Comparison of ENCODE assay signal across 10 cellular contexts in genomic region chr11:27012254-27012921, GRCh38.
A peak's percentile ranks its signal among the peaks of the same experiment; 100 is the strongest.
DNase-seq lines count a peak whose midpoint lies in the region; ATAC-seq and TF ChIP-seq lines count a peak whose summit lies in the region.
"Had no signal": no experiment of that assay in that cellular context is flagged by ENCODE, and none has a peak within 500 bp of the region (broad histone marks: within the 10 kb centered on the region; RNA-seq: fewer than 3 reads in every experiment).

No MANE protein-coding gene starts in this region.

- peak overlapping the region; percentile 60 for H3K27ac ChIP-seq in OCI-LY3 (ENCODE audit: low read length)

- H3K4me3 ChIP-seq in OCI-LY3 (ENCODE audit: low read length) = peak overlapping the region; percentile 37
- H3K4me3 ChIP-seq in fibroblast of mammary gland (ENCODE audit: control insufficient read depth, low read depth, low read length) = no peak overlapping the region
- H3K4me3 ChIP-seq in retinal pigment epithelial cell (ENCODE audit: low read length) = no peak overlapping the region

- H3K4me2 ChIP-seq in OCI-LY3 (ENCODE audit: low read length) = peak overlapping the region; percentile 64

- DNase-seq in fibroblast of mammary gland (ENCODE audit: low read depth) (peak; percentile 63), retinal pigment epithelial cell (ENCODE audit: low read depth) (peak; percentile 73), GDM1 (lab: John Stamatoyannopoulos, UW) (no peak)
- DNase-seq in stimulated activated CD4-positive, alpha-beta T cell treated with anti-CD3 and anti-CD28 coated beads, Interleukin-1b, Interleukin-23, amount 100 ng/mL, for 48 hours = no peak
- DNase-seq: activated CD4-positive, CD25-positive, alpha-beta regulatory T cell treated with anti-CD3 and anti-CD28 coated beads, Interleukin-2, amount 50 U/mL, for 72 hours; NCI-H1930 had no signal

- no peaks in the 10 kb centered on the region for H3K9me3 ChIP-seq in OCI-LY3 (ENCODE audit: insufficient read depth, low read length)

- TF ChIP-seq CTCF in OCI-LY3 (IDR thresholded peaks at IDR 0.05; ENCODE audit: low read depth, low read length) (no peak), fibroblast of mammary gland (conservative IDR thresholded peaks at IDR 0.05; ENCODE audit: control insufficient read depth, insufficient read depth, low read depth, low read length) (no peak), retinal pigment epithelial cell (conservative IDR thresholded peaks at IDR 0.05; ENCODE audit: low read depth, low read length) (no peak)

- H3K36me3 ChIP-seq in OCI-LY3 (replicated peaks; ENCODE audit: low read depth, low read length) = no peaks in the 10 kb centered on the region

- peaks cover 18% of the 10 kb centered on the region for H3K4me1 ChIP-seq in OCI-LY3 (ENCODE audit: low read length)

- H3K79me2 ChIP-seq in OCI-LY3 (ENCODE audit: low read length) = no peaks in the 10 kb centered on the region

- no peaks in the 10 kb centered on the region for H3K27me3 ChIP-seq in OCI-LY3 (ENCODE audit: low read depth, low read length)

- H2AFZ ChIP-seq in OCI-LY3 (ENCODE audit: low read depth, low read length) = 0 out of 2 replicates have a peak overlapping the region, but pooled peaks have one; percentile 5

- H4K20me1 ChIP-seq in OCI-LY3 (ENCODE audit: insufficient read depth, low read length) = no peaks in the 10 kb centered on the region

- peak overlapping the region; percentile 31 for H3K9ac ChIP-seq in OCI-LY3 (ENCODE audit: low read length)

- peak; percentile 59 for ATAC-seq in GM18867 (IDR thresholded peaks at IDR 0.05; ENCODE audit: unreplicated experiment)
- ATAC-seq in HG03039 (IDR thresholded peaks at IDR 0.05; ENCODE audit: unreplicated experiment) = no peak
- ATAC-seq in GM18909 (IDR thresholded peaks at IDR 0.05; ENCODE audit: poor library complexity, unreplicated experiment) = no peak

Comparison
In these comparisons a context has a peak if more than half of its experiments do, and no peak if none do; other contexts are left out.
1. DNase-seq: peak in fibroblast of mammary gland (single experiment) and retinal pigment epithelial cell (single experiment); none in stimulated activated CD4-positive, alpha-beta T cell treated with anti-CD3 and anti-CD28 coated beads, Interleukin-1b, Interleukin-23, amount 100 ng/mL, for 48 hours (single experiment) and GDM1 (single experiment).